18 cellular contexts compared by ENCODE assay signal in genomic region chr5:144040615-144041394, GRCh38.
DNase-seq lines count a peak whose midpoint lies in the region; ATAC-seq and TF ChIP-seq lines count a peak whose summit lies in the region.
"Had no signal": no experiment of that assay in that cellular context is flagged by ENCODE, and none has a peak within 500 bp of the region (broad histone marks: within the 10 kb centered on the region; RNA-seq: fewer than 3 reads in every experiment).

No MANE protein-coding gene starts in this region.

- WGBS in adrenal gland, 4 donors: 67 to 81% (median 79%) methylated on average over 3 of the region's 3 CpGs

- intact Hi-C loops in adrenal gland (cut with DNase I): no loop called here

- H3K4me3 ChIP-seq in HEK293 (ENCODE audit: low read depth, low read length) (no peak overlapping the region), adrenal gland (no peak overlapping the region)
- H3K4me3 ChIP-seq: HAP-1, K562 had no signal

- peak; percentile 7 for DNase-seq in AG08395 (ENCODE audit: low spot score)
- DNase-seq in left kidney (ENCODE audit: low read depth, low spot score): peak; percentile 2
- no peak for DNase-seq in adrenal gland
- DNase-seq in NCI-H2029 (lab: John Stamatoyannopoulos, UW): no peak
- no peak for DNase-seq in EL
- DNase-seq: ACHN; Caco-2; CD4-positive, CD25-positive, alpha-beta regulatory T cell; DMS79; MV-4-11; NCI-H1417 treated with DMSO at 0.1 percent for 48 hours; NCI-H1930; OCI-M1; SHP77 treated with DMSO at 0.1 percent for 48 hours had no signal

- H3K27ac ChIP-seq in HEK293 (ENCODE audit: extremely low read depth, low read depth, low read length): no peak overlapping the region
- no peak overlapping the region for H3K27ac ChIP-seq in adrenal gland

- CTCF ChIA-PET in HEK293 (lab: Yijun Ruan, JAX): interaction anchor here (0.6 kb wide), 1 partner anchor 966 kb away, joined by 4 read pairs; no protein-coding TSS in a partner anchor

- ATAC-seq in SK-N-SH treated with all-trans-retinoic acid at 6 μM for 48 hours: peak; percentile 87
- ATAC-seq: K562 had no signal

- no peaks in the 10 kb centered on the region for H3K9me3 ChIP-seq in HEK293 (ENCODE audit: control insufficient read depth, insufficient read depth, low read depth, low read length)
- H3K9me3 ChIP-seq in adrenal gland (replicated peaks in 1 of 3): no peaks in the 10 kb centered on the region
- H3K9me3 ChIP-seq: Caco-2, HAP-1 had no signal

- no peaks in the 10 kb centered on the region for H3K36me3 ChIP-seq in HEK293 (ENCODE audit: control insufficient read depth in 2 of 2, insufficient read depth in 1 of 2, low read length in 2 of 2)
- H3K36me3 ChIP-seq in adrenal gland (replicated peaks in 1 of 2): no peaks in the 10 kb centered on the region
- H3K36me3 ChIP-seq: HAP-1 had no signal

- POLR2A ChIA-PET in HEK293 (lab: Yijun Ruan, JAX): no interaction called here

- no peak for TF ChIP-seq CTCF in HEK293 (tag by site-specific recombination; IDR thresholded peaks at IDR 0.05)
- no peak for TF ChIP-seq CTCF in adrenal gland (IDR thresholded peaks at IDR 0.05)

- no peaks in the 10 kb centered on the region for H3K4me1 ChIP-seq in HEK293 (ENCODE audit: control insufficient read depth, insufficient read depth, low read length)
- H3K4me1 ChIP-seq in adrenal gland (replicated peaks in 1 of 2): no peaks in the 10 kb centered on the region
- H3K4me1 ChIP-seq: Caco-2, HAP-1 had no signal

- no peak for TF ChIP-seq POLR2A in adrenal gland (IDR thresholded peaks at IDR 0.05)

- H3K27me3 ChIP-seq in adrenal gland: no peaks in the 10 kb centered on the region

TF ChIP-seq in HEK293, 187 proteins besides CTCF, POLR2A, EP300 and RAD21:
- TF ChIP-seq SETDB1 (IDR thresholded peaks at IDR 0.05; ENCODE audit: insufficient read length, low read length) (no peak), ZIC2 (tag by site-specific recombination; IDR thresholded peaks at IDR 0.05) (0 out of 2 replicates have a peak, but pooled peaks have one; percentile 11)
TF ChIP-seq in HEK293: peak in this region for 1.

TF ChIP-seq in SK-N-SH treated with all-trans-retinoic acid at 6 μM for 48 hours, 23 proteins besides CTCF, POLR2A, EP300 and RAD21:
- TF ChIP-seq ZNF70 (CRISPR knock-in tag; IDR thresholded peaks at IDR 0.05) (no peak), TCF4 (CRISPR knock-in tag; IDR thresholded peaks at IDR 0.05; ENCODE audit: borderline replicate concordance) (peak; percentile 23; the same call in 1 of the 2 replicates)

Comparison
In these comparisons a context has a peak if more than half of its experiments do, and no peak if none do; other contexts are left out.
1. DNase-seq: peak in AG08395 (single experiment) and left kidney (single experiment); none in adrenal gland (0 of 7), NCI-H2029 (single experiment) and EL (single experiment).